Comparison of ENCODE assay signal across 20 cellular contexts in genomic region chr1:151833172-151833571, GRCh38. TPM values are rescaled to one million over a fixed set of nuclear protein-coding genes. Genes with fewer than 3 reads are reported as not detected.
DNase-seq lines count a peak whose midpoint lies in the region; ATAC-seq and TF ChIP-seq lines count a peak whose summit lies in the region.
"Had no signal": no experiment of that assay in that cellular context is flagged by ENCODE, and none has a peak within 500 bp of the region (broad histone marks: within the 10 kb centered on the region; RNA-seq: fewer than 3 reads in every experiment).

No MANE protein-coding gene starts in this region.

- no peak overlapping the region for H3K4me2 ChIP-seq in SK-N-SH

- intact Hi-C loops in gastrocnemius medialis (cut with DNase I; ENCODE audit: low total_unique reads): loop anchor here (5.0 to 10.0 kb wide), 4 partner anchors 291 to 1802 kb away; partner anchors contain the start of genes CHTOP, TUFT1 and ZNF687

- H3K27ac ChIP-seq in gastrocnemius medialis (peak overlapping the region; percentile 98 to 99 (median 99)), SK-N-SH (ENCODE audit: low read depth in 2 of 2, low read length in 1 of 2) (no peak overlapping the region; a peak in 1 of 4 replicates)
- H3K27ac ChIP-seq: vagina had no signal

- H3K4me3 ChIP-seq in LNCaP clone FGC (ENCODE audit: low read depth, low read length) (peak overlapping the region; percentile 44), gastrocnemius medialis (no peak overlapping the region), SK-N-SH (ENCODE audit: low read depth in 2 of 2, low read length in 1 of 2) (no peak overlapping the region)
- H3K4me3 ChIP-seq: vagina had no signal

- TF ChIP-seq CTCF in LNCaP clone FGC (IDR thresholded peaks at IDR 0.05; ENCODE audit: control insufficient read depth, extremely low read depth, insufficient read depth) (no peak), gastrocnemius medialis (IDR thresholded peaks at IDR 0.05 in 4 of 5, conservative IDR thresholded peaks at IDR 0.05 in 1 of 5) (no peak), SK-N-SH (IDR thresholded peaks at IDR 0.05) (no peak)

- no peaks in the 10 kb centered on the region for H3K36me3 Mint-ChIP-seq in T-helper 2 cell treated with Interferon-gamma antibody and Interleukin-4, amounts not matched to agents 5 μg/mL and 100 μg/mL, for 36 hours (ENCODE audit: low read depth)
- H3K36me3 Mint-ChIP-seq in effector memory CD8-positive, alpha-beta T cell (ENCODE audit: insufficient read depth): peaks cover 39% of the 10 kb centered on the region

- no peaks in the 10 kb centered on the region for H3K79me2 ChIP-seq in SK-N-SH (ENCODE audit: insufficient read depth)

- H2AFZ ChIP-seq in SK-N-SH (ENCODE audit: low read depth): no peak overlapping the region

- no peaks in the 10 kb centered on the region for H4K20me1 ChIP-seq in SK-N-SH (ENCODE audit: insufficient read depth)

- H3K9me3 ChIP-seq in gastrocnemius medialis (no peaks in the 10 kb centered on the region), SK-N-SH (no peaks in the 10 kb centered on the region)
- H3K9me3 ChIP-seq: BE2C, vagina had no signal

- H3K9me3 Mint-ChIP-seq in T-helper 2 cell treated with Interferon-gamma antibody and Interleukin-4, amounts not matched to agents 5 μg/mL and 100 μg/mL, for 36 hours: no peaks in the 10 kb centered on the region
- no peaks in the 10 kb centered on the region for H3K9me3 Mint-ChIP-seq in effector memory CD8-positive, alpha-beta T cell
- H3K9me3 Mint-ChIP-seq: neural crest cell had no signal

- H3K36me3 ChIP-seq in gastrocnemius medialis: no peaks in the 10 kb centered on the region
- H3K36me3 ChIP-seq in SK-N-SH (replicated peaks in 1 of 2; ENCODE audit: control insufficient read depth in 1 of 2, insufficient read depth in 2 of 2, low read length in 1 of 2): no peaks in the 10 kb centered on the region
- H3K36me3 ChIP-seq: BE2C, vagina had no signal

- H3F3A ChIP-seq in SK-N-SH (replicated peaks; ENCODE audit: insufficient read depth): no peaks in the 10 kb centered on the region

- H3K4me1 ChIP-seq in gastrocnemius medialis (peaks cover 42 to 47% of the 10 kb centered on the region in 2 donors), SK-N-SH (ENCODE audit: control insufficient read depth in 1 of 2, insufficient read depth in 2 of 2, low read depth in 1 of 2, low read length in 1 of 2) (peaks cover 0 to 36% of the 10 kb centered on the region in 2 experiments; a peak in 1 of 4 replicates)

- no peak for TF ChIP-seq EP300 in SK-N-SH (IDR thresholded peaks at IDR 0.05; ENCODE audit: borderline replicate concordance in 1 of 2, low read depth in 1 of 2, low read length in 1 of 2)

- CTCF ChIA-PET in SK-N-SH (lab: Yijun Ruan, JAX): interaction anchor here (0.7 to 2.5 kb wide), 5 partner anchors 12 to 239 kb away, joined by 3 to 14 read pairs (median 4); partner anchors contain the start of gene CELF3

- no peak for TF ChIP-seq RAD21 in SK-N-SH (IDR thresholded peaks at IDR 0.05; ENCODE audit: low read length)

- peak overlapping the region; percentile 43 for H3K27ac Mint-ChIP-seq in T-helper 2 cell treated with Interferon-gamma antibody and Interleukin-4, amounts not matched to agents 5 μg/mL and 100 μg/mL, for 36 hours
- peak overlapping the region in 1 of 2 donors; percentile 91 for H3K27ac Mint-ChIP-seq in effector memory CD8-positive, alpha-beta T cell

- peaks cover 3% of the 10 kb centered on the region for H3K27me3 Mint-ChIP-seq in T-helper 2 cell treated with Interferon-gamma antibody and Interleukin-4, amounts not matched to agents 5 μg/mL and 100 μg/mL, for 36 hours (ENCODE audit: low read depth)
- no peaks in the 10 kb centered on the region for H3K27me3 Mint-ChIP-seq in effector memory CD8-positive, alpha-beta T cell

- no peak for DNase-seq in T-helper 2 cell treated with Interferon-gamma antibody and Interleukin-4, amounts not matched to agents 5 μg/mL and 100 μg/mL, for 36 hours (ENCODE audit: low spot score)
- DNase-seq in T-helper 2 cell: no peak
- no peak for DNase-seq in LNCaP clone FGC (ENCODE audit: low read depth)
- DNase-seq in effector memory CD8-positive, alpha-beta T cell: no peak
- no peak for DNase-seq in gastrocnemius medialis
- DNase-seq in epidermal melanocyte (ENCODE audit: insufficient read length, low spot score): no peak
- DNase-seq in SK-N-DZ (ENCODE audit: low spot score): no peak
- no peak for DNase-seq in SK-N-SH
- DNase-seq: activated CD4-positive, alpha-beta T cell treated with anti-CD3 and anti-CD28 coated beads for 48 hours; activated naive CD4-positive, alpha-beta T cell treated with Interleukin-2 at 50 U/mL for 16 hours; stimulated activated CD4-positive, alpha-beta T cell treated with anti-CD3 and anti-CD28 coated beads, Interleukin-12 subunit alpha, Interleukin-12 subunit beta, amount 100 ng/mL, for 4 hours had no signal

- no peak for ATAC-seq in effector memory CD8-positive, alpha-beta T cell (replicated peaks)
- ATAC-seq in gastrocnemius medialis: no peak
- ATAC-seq: HCT116 had no signal

- H3K9ac ChIP-seq in SK-N-SH: no peak overlapping the region

- no peaks in the 10 kb centered on the region for H3K9me2 ChIP-seq in SK-N-SH

- in situ Hi-C loops in gastrocnemius medialis (cut with MboI; ENCODE audit: low sequenced_read_pairs in 4 of 4): loop anchor here (10.0 to 25.0 kb wide), 3 partner anchors 221 to 246 kb away; partner anchors contain the start of gene SNX27 (in 1 of the 4)

- whole genome bisulfite sequencing in SK-N-SH (ENCODE audit: low lambda C conversion rate): 73% methylated on average over 6 of the region's 6 CpGs

- H3K27me3 ChIP-seq in gastrocnemius medialis (peaks cover 4 to 11% (median 8%) of the 10 kb centered on the region in 3 donors), SK-N-SH (ENCODE audit: insufficient read depth) (no peaks in the 10 kb centered on the region)
- H3K27me3 ChIP-seq: BE2C, vagina had no signal

- POLR2A ChIA-PET in SK-N-SH (lab: Yijun Ruan, JAX): interaction anchor here (1.8 kb wide), 1 partner anchor 10 kb away, joined by 6 read pairs; no protein-coding TSS in a partner anchor

- no peak overlapping the region for H3K4me3 Mint-ChIP-seq in T-helper 2 cell treated with Interferon-gamma antibody and Interleukin-4, amounts not matched to agents 5 μg/mL and 100 μg/mL, for 36 hours
- H3K4me3 Mint-ChIP-seq in effector memory CD8-positive, alpha-beta T cell: peak overlapping the region; percentile 30 to 89
- H3K4me3 Mint-ChIP-seq: neural crest cell had no signal

- TF ChIP-seq POLR2A in gastrocnemius medialis (IDR thresholded peaks at IDR 0.05): no peak

- H3K4me1 Mint-ChIP-seq in T-helper 2 cell treated with Interferon-gamma antibody and Interleukin-4, amounts not matched to agents 5 μg/mL and 100 μg/mL, for 36 hours (ENCODE audit: low read depth): peaks cover 60% of the 10 kb centered on the region
- peaks cover 53 to 80% of the 10 kb centered on the region in 2 donors for H3K4me1 Mint-ChIP-seq in effector memory CD8-positive, alpha-beta T cell (ENCODE audit: low read depth in 2 of 2)

TF ChIP-seq in SK-N-SH, 30 proteins besides CTCF, POLR2A, EP300 and RAD21 (continues in another document):
- no peak for TF ChIP-seq NRF1 (IDR thresholded peaks at IDR 0.05; ENCODE audit: low read depth, low read length)
- TF ChIP-seq TCF12 (IDR thresholded peaks at IDR 0.05): no peak
- no peak for TF ChIP-seq POLR2AphosphoS5 (IDR thresholded peaks at IDR 0.05; ENCODE audit: low read depth, low read length)
- TF ChIP-seq FOXM1 (IDR thresholded peaks at IDR 0.05; ENCODE audit: low read depth): no peak

RNA-seq across cellular contexts. Expression of gene RORC, which starts 1.6 kb away (rescaled TPM):
- 100 to 1,000 TPM in 3 of 4 donors, 10 to 100 TPM in 1; 61.3 to 251 (median 163) TPM for total RNA-seq in gastrocnemius medialis
- polyA plus RNA-seq in SK-N-DZ (2014; cell fraction: cytosol; rRNA removed): 0.44 and 0.96 TPM in 2 replicates
- 0.79 and 2.0 TPM in 2 replicates for polyA plus RNA-seq in SK-N-DZ (2014; cell fraction: nucleus; rRNA removed)
- 0.03 TPM in 1 of 2 replicates, not detected in the other for polyA plus RNA-seq in SK-N-SH (2012; rRNA removed)
- 0.03 and 0.05 TPM in 2 replicates for polyA plus RNA-seq in SK-N-SH (2012; cell fraction: cytosol; rRNA removed)
- 0.02 and 0.09 TPM in 2 replicates for polyA plus RNA-seq in SK-N-SH (2012; cell fraction: nucleus; rRNA removed)
- total RNA-seq: G401, RPMI7951 had no signal
- polyA plus RNA-seq: fibroblast of lung had no signal

RNA-seq across cellular contexts. Expression of gene C2CD4D, which starts 6.4 kb away (rescaled TPM):
- not detected for total RNA-seq in gastrocnemius medialis
- polyA plus RNA-seq in SK-N-DZ (2014; cell fraction: cytosol; rRNA removed): not detected in 2 replicates
- polyA plus RNA-seq in SK-N-DZ (2014; cell fraction: nucleus; rRNA removed): not detected in 2 replicates
- not detected in 2 replicates for polyA plus RNA-seq in SK-N-SH (2012; rRNA removed)
- polyA plus RNA-seq in SK-N-SH (2012; cell fraction: cytosol; rRNA removed): not detected in 2 replicates
- not detected in 2 replicates for polyA plus RNA-seq in SK-N-SH (2012; cell fraction: nucleus; rRNA removed)
- total RNA-seq: fibroblast of lung, G401, left cardiac atrium, renal cortical epithelial cell, RPMI7951, vagina had no signal
- polyA plus RNA-seq: fibroblast of lung had no signal

RNA-seq across cellular contexts. Expression of gene THEM5, which starts 20.3 kb away (rescaled TPM):
- total RNA-seq in gastrocnemius medialis: not detected
- not detected in 2 replicates for polyA plus RNA-seq in SK-N-DZ (2014; cell fraction: cytosol; rRNA removed)
- polyA plus RNA-seq in SK-N-DZ (2014; cell fraction: nucleus; rRNA removed): not detected in 2 replicates
- not detected in 2 replicates for polyA plus RNA-seq in SK-N-SH (2012; rRNA removed)
- not detected in 2 replicates for polyA plus RNA-seq in SK-N-SH (2012; cell fraction: cytosol; rRNA removed)
- polyA plus RNA-seq in SK-N-SH (2012; cell fraction: nucleus; rRNA removed): not detected in 2 replicates
- total RNA-seq: fibroblast of lung, G401, left cardiac atrium, neural crest cell, renal cortical epithelial cell, RPMI7951 had no signal
- polyA plus RNA-seq: fibroblast of lung had no signal

RNA-seq across cellular contexts. Expression of gene LINGO4, which starts 28.0 kb away (rescaled TPM):
- total RNA-seq in gastrocnemius medialis: 10 to 100 TPM in 2 of 4 donors, 1 to 10 TPM in 2; 4.2 to 24.5 (median 14.3) TPM
- polyA plus RNA-seq in SK-N-DZ (2014; cell fraction: cytosol; rRNA removed): 0.07 and 0.21 TPM in 2 replicates
- polyA plus RNA-seq in SK-N-DZ (2014; cell fraction: nucleus; rRNA removed): not detected in 2 replicates
- not detected in 2 replicates for polyA plus RNA-seq in SK-N-SH (2012; rRNA removed)
- polyA plus RNA-seq in SK-N-SH (2012; cell fraction: cytosol; rRNA removed): 0.01 TPM in 1 of 2 replicates, not detected in the other
- polyA plus RNA-seq in SK-N-SH (2012; cell fraction: nucleus; rRNA removed): not detected in 2 replicates
- total RNA-seq: fibroblast of lung, G401, neural crest cell, RPMI7951 had no signal
- polyA plus RNA-seq: fibroblast of lung had no signal

RNA-seq across cellular contexts. Expression of gene TDRKH, which starts 42.9 kb away (rescaled TPM):
- 1 to 10 TPM; 3.9 to 8.3 (median 4.6) TPM for total RNA-seq in gastrocnemius medialis
- 39.2 and 41.1 TPM in 2 replicates for polyA plus RNA-seq in SK-N-DZ (2014; cell fraction: cytosol; rRNA removed)
- polyA plus RNA-seq in SK-N-DZ (2014; cell fraction: nucleus; rRNA removed): 23.7 and 28.3 TPM in 2 replicates
- polyA plus RNA-seq in SK-N-SH (2012; rRNA removed): 1.9 and 2.7 TPM in 2 replicates
- polyA plus RNA-seq in SK-N-SH (2012; cell fraction: cytosol; rRNA removed): 2.8 and 2.9 TPM in 2 replicates
- polyA plus RNA-seq in SK-N-SH (2012; cell fraction: nucleus; rRNA removed): 1.9 and 2.9 TPM in 2 replicates

Comparison
In these comparisons a context has a peak if more than half of its experiments do, and no peak if none do; other contexts are left out.
1. H3K27ac ChIP-seq: peak in gastrocnemius medialis (4 of 4); none in SK-N-SH (0 of 2).